ENCODE assay signal across 10 cellular contexts in genomic region chr21:45317401-45318145, GRCh38. TPM values are rescaled to one million over a fixed set of nuclear protein-coding genes. Genes with fewer than 3 reads are reported as not detected.
DNase-seq lines count a peak whose midpoint lies in the region; ATAC-seq, FAIRE-seq and TF ChIP-seq lines count a peak whose summit lies in the region.
"Had no signal": no experiment of that assay in that cellular context is flagged by ENCODE, and none has a peak within 500 bp of the region (broad histone marks: within the 10 kb centered on the region; RNA-seq: fewer than 3 reads in every experiment).

No MANE protein-coding gene starts in this region.

- no peak overlapping the region for H3K4me3 ChIP-seq in cardiac fibroblast (replicated peaks in 1 of 2; ENCODE audit: low read depth in 2 of 2, low read length in 2 of 2)
- H3K4me3 ChIP-seq in stomach smooth muscle (ENCODE audit: low read length in 2 of 2) = no peak overlapping the region

- no peak for DNase-seq in H54 (ENCODE audit: insufficient read length, low spot score)
- DNase-seq in cardiac fibroblast (ENCODE audit: low read depth in 2 of 2) = peak; percentile 63 to 75
- DNase-seq in GM20000 (ENCODE audit: low spot score) = no peak
- no peak for DNase-seq in type B pancreatic cell (ENCODE audit: extremely low spot score, unreplicated experiment)
- no peak for DNase-seq in LoVo (ENCODE audit: low spot score)
- DNase-seq: NK-92 treated with Interleukin-12 subunit alpha and Interleukin-12 subunit beta, amount 100 ng/mL, for 24 hours had no signal

- TF ChIP-seq POLR2A in H54 (IDR thresholded peaks at IDR 0.05; ENCODE audit: low read depth, low read length) = peak; percentile 50

- H3K9ac ChIP-seq in stomach smooth muscle (ENCODE audit: low read length in 2 of 2) = no peak overlapping the region

- no peak for ATAC-seq in HG03159 (IDR thresholded peaks at IDR 0.05; ENCODE audit: unreplicated experiment)

- FAIRE-seq in H54 (lab: Jason Lieb, UNC) = no peak

- H3K9me3 Mint-ChIP-seq in type B pancreatic cell = no peaks in the 10 kb centered on the region

- H3K4me1 ChIP-seq in stomach smooth muscle (ENCODE audit: control insufficient read depth, insufficient read depth, low read length) = peaks cover 44% of the 10 kb centered on the region

- H3K36me3 Mint-ChIP-seq in type B pancreatic cell = peaks cover 4% of the 10 kb centered on the region
- H3K36me3 Mint-ChIP-seq: brain had no signal

- H3K4me3 Mint-ChIP-seq in type B pancreatic cell = no peak overlapping the region
- H3K4me3 Mint-ChIP-seq: brain had no signal

- no peak for TF ChIP-seq CTCF in cardiac fibroblast (IDR thresholded peaks at IDR 0.05; ENCODE audit: low read depth, low read length)
- TF ChIP-seq CTCF in GM20000 (IDR thresholded peaks at IDR 0.05; ENCODE audit: extremely low read depth, missing control alignments) = no peak
- no peak for TF ChIP-seq CTCF in type B pancreatic cell (conservative IDR thresholded peaks at IDR 0.05)

- no peaks in the 10 kb centered on the region for H3K9me3 ChIP-seq in stomach smooth muscle (ENCODE audit: control insufficient read depth in 2 of 2, low read length in 2 of 2)

- H3K27ac ChIP-seq in layer of hippocampus (ENCODE audit: low read depth, low read length) (peak overlapping the region; percentile 68), stomach smooth muscle (ENCODE audit: low read length) (peak overlapping the region; percentile 37)

- H3K27me3 ChIP-seq in layer of hippocampus (ENCODE audit: control insufficient read depth, insufficient read depth, low read length) (no peaks in the 10 kb centered on the region), stomach smooth muscle (ENCODE audit: control insufficient read depth in 1 of 2, insufficient read depth in 2 of 2, low read length in 2 of 2) (peaks cover 0 to 2% of the 10 kb centered on the region in 2 donors)

- no peaks in the 10 kb centered on the region for H3K27me3 Mint-ChIP-seq in type B pancreatic cell

- H3K4me1 Mint-ChIP-seq in type B pancreatic cell (ENCODE audit: unreplicated experiment) = peaks cover 9% of the 10 kb centered on the region

- no peak overlapping the region for H3K27ac Mint-ChIP-seq in type B pancreatic cell
- H3K27ac Mint-ChIP-seq: brain had no signal

- no peaks in the 10 kb centered on the region for H3K36me3 ChIP-seq in stomach smooth muscle (ENCODE audit: control insufficient read depth in 2 of 2, insufficient read depth in 2 of 2, low read length in 2 of 2)

RNA-seq across cellular contexts. Expression of gene POFUT2, which starts 29.9 kb away (rescaled TPM):
- total RNA-seq in type B pancreatic cell (ENCODE audit: low replicate concordance) = 42.5 and 52.8 TPM in 2 replicates

Comparison
In these comparisons a context has a peak if more than half of its experiments do, and no peak if none do; other contexts are left out.
1. DNase-seq: peak in cardiac fibroblast (2 of 2); none in H54 (single experiment), GM20000 (single experiment), type B pancreatic cell (single experiment) and LoVo (single experiment).